In genomic region chr12:54017845-54018607, GRCh38 we compare ENCODE assay signal across 1 cellular context.
TF ChIP-seq lines count a peak whose summit lies in the region.

No MANE protein-coding gene starts in this region.

TF ChIP-seq in K562, 482 proteins besides CTCF, POLR2A, EP300 and RAD21 (continued from another document):
- TF ChIP-seq ARID4B (CRISPR knock-in tag; IDR thresholded peaks at IDR 0.05) (no peak), CHD7 (IDR thresholded peaks at IDR 0.05; ENCODE audit: low read depth, low read length) (no peak), SMAD4 (CRISPR knock-in tag; conservative IDR thresholded peaks at IDR 0.05) (no peak), MCM7 (IDR thresholded peaks at IDR 0.05) (no peak), NCOA6 (IDR thresholded peaks at IDR 0.05) (no peak), HINFP (tag; conservative IDR thresholded peaks at IDR 0.05; ENCODE audit: low read depth) (no peak), SAFB2 (IDR thresholded peaks at IDR 0.05; ENCODE audit: borderline replicate concordance, low read depth, low read length, severe bottlenecking) (no peak), ZNF668 (CRISPR knock-in tag; IDR thresholded peaks at IDR 0.05) (no peak), ELF4 (CRISPR knock-in tag; IDR thresholded peaks at IDR 0.05) (0 out of 2 replicates have a peak, but pooled peaks have one; percentile 7), ZNF395 (CRISPR knock-in tag; IDR thresholded peaks at IDR 0.05) (peak; percentile 80; the same call in 1 of the 2 replicates), ZKSCAN3 (CRISPR knock-in tag; IDR thresholded peaks at IDR 0.05) (no peak), BCOR (IDR thresholded peaks at IDR 0.05) (no peak), MXI1 (IDR thresholded peaks at IDR 0.05; ENCODE audit: low read depth, low read length) (no peak), KDM2B (CRISPR knock-in tag; IDR thresholded peaks at IDR 0.05) (no peak), FOXA1 (IDR thresholded peaks at IDR 0.05; ENCODE audit: borderline replicate concordance) (no peak), EHMT2 (IDR thresholded peaks at IDR 0.05) (no peak), HEY1 (CRISPR knock-in tag; IDR thresholded peaks at IDR 0.05; ENCODE audit: borderline replicate concordance) (no peak), SNAPC5 (CRISPR knock-in tag; IDR thresholded peaks at IDR 0.05) (no peak), SMARCA5 (IDR thresholded peaks at IDR 0.05) (0 out of 2 replicates have a peak, but pooled peaks have one; percentile 33), PHF8 (IDR thresholded peaks at IDR 0.05; ENCODE audit: borderline replicate concordance, low read length) (peak; percentile 61; the same call in 1 of the 2 replicates), ATF7 (IDR thresholded peaks at IDR 0.05) (no peak), TEAD1 (CRISPR knock-in tag; IDR thresholded peaks at IDR 0.05) (no peak), EP400 (IDR thresholded peaks at IDR 0.05) (peak; percentile 62; the same call in 1 of the 2 replicates), OTX1 (CRISPR knock-in tag; IDR thresholded peaks at IDR 0.05) (0 out of 2 replicates have a peak, but pooled peaks have one; percentile 4)
